13 cellular contexts compared by ENCODE assay signal in genomic region chr2:62478093-62478580, GRCh38. TPM values are rescaled to one million over a fixed set of nuclear protein-coding genes. Genes with fewer than 3 reads are reported as not detected.
DNase-seq lines count a peak whose midpoint lies in the region; ATAC-seq, FAIRE-seq and TF ChIP-seq lines count a peak whose summit lies in the region.
"Had no signal": no experiment of that assay in that cellular context is flagged by ENCODE, and none has a peak within 500 bp of the region (broad histone marks: within the 10 kb centered on the region; RNA-seq: fewer than 3 reads in every experiment).

No MANE protein-coding gene starts in this region.

- no peak overlapping the region for H3K4me3 Mint-ChIP-seq in astrocyte (ENCODE audit: unreplicated experiment)
- H3K4me3 Mint-ChIP-seq: activated CD4-positive, alpha-beta T cell treated with anti-CD3 and anti-CD28 coated beads for 36 hours; stimulated activated naive B cell treated with anti-CD40 and anti-IgM and Interleukin-4, amounts not matched to agents 10 μg/mL and 1 μg/mL and 100 μg/mL, for 72 hours had no signal

- no peaks in the 10 kb centered on the region for H3K79me2 ChIP-seq in astrocyte (ENCODE audit: insufficient read depth, low read length)

- H3K4me1 Mint-ChIP-seq in astrocyte (ENCODE audit: low read depth, unreplicated experiment): peaks cover 29% of the 10 kb centered on the region

- DNase-seq in Kasumi-1 (lab: John Stamatoyannopoulos, UW) (peak; percentile 84 to 93), astrocyte (ENCODE audit: low read depth) (no peak), left colon (peak in 1 of 2 donors; percentile 39), SHP77 (lab: John Stamatoyannopoulos, UW) (no peak)
- no peak for DNase-seq in stimulated activated CD4-positive, alpha-beta T cell treated with anti-CD3 and anti-CD28 coated beads, Interleukin-2, amount 100 ng/mL, for 24 hours
- DNase-seq: activated CD4-positive, alpha-beta T cell treated with anti-CD3 and anti-CD28 coated beads for 36 hours; NCI-H1048; stimulated activated naive B cell treated with anti-CD40 and anti-IgM and Interleukin-4, amounts not matched to agents 10 μg/mL and 1 μg/mL and 100 μg/mL, for 72 hours had no signal

- H3K27ac Mint-ChIP-seq in astrocyte (ENCODE audit: unreplicated experiment): peak overlapping the region; percentile 56
- H3K27ac Mint-ChIP-seq: activated CD4-positive, alpha-beta T cell treated with anti-CD3 and anti-CD28 coated beads for 36 hours; stimulated activated naive B cell treated with anti-CD40 and anti-IgM and Interleukin-4, amounts not matched to agents 10 μg/mL and 1 μg/mL and 100 μg/mL, for 72 hours had no signal

- H2AFZ ChIP-seq in astrocyte (ENCODE audit: low read depth, low read length): peak overlapping the region; percentile 62

- H3K27me3 ChIP-seq in astrocyte (ENCODE audit: insufficient read depth, low read length) (no peaks in the 10 kb centered on the region), stomach smooth muscle (ENCODE audit: control insufficient read depth in 1 of 2, insufficient read depth in 2 of 2, low read length in 2 of 2) (no peaks in the 10 kb centered on the region)

- no peaks in the 10 kb centered on the region for H3K36me3 ChIP-seq in astrocyte (ENCODE audit: insufficient read depth, low read length)
- no peaks in the 10 kb centered on the region for H3K36me3 ChIP-seq in stomach smooth muscle (ENCODE audit: control insufficient read depth in 2 of 2, insufficient read depth in 2 of 2, low read length in 2 of 2)
- H3K36me3 ChIP-seq: neutrophil had no signal

- H4K20me1 ChIP-seq in astrocyte (ENCODE audit: insufficient read depth, low read length): no peaks in the 10 kb centered on the region

- intact Hi-C loops in left colon (cut with DNase I, micrococcal nuclease): no loop called here

- H3K9me3 Mint-ChIP-seq in astrocyte (ENCODE audit: unreplicated experiment): no peaks in the 10 kb centered on the region
- H3K9me3 Mint-ChIP-seq: stimulated activated naive B cell treated with anti-CD40 and anti-IgM and Interleukin-4, amounts not matched to agents 10 μg/mL and 1 μg/mL and 100 μg/mL, for 72 hours had no signal

- no peak overlapping the region for H3K9ac ChIP-seq in astrocyte (ENCODE audit: low read length)
- no peak overlapping the region for H3K9ac ChIP-seq in stomach smooth muscle (ENCODE audit: low read length in 2 of 2)

- ATAC-seq in left colon (peak; percentile 99), HG03521 (IDR thresholded peaks at IDR 0.05; ENCODE audit: unreplicated experiment) (no peak), HG02763 (IDR thresholded peaks at IDR 0.05; ENCODE audit: unreplicated experiment) (no peak)
- ATAC-seq: activated CD4-positive, alpha-beta T cell treated with anti-CD3 and anti-CD28 coated beads for 36 hours; stimulated activated naive B cell treated with anti-CD40 and anti-IgM and Interleukin-4, amounts not matched to agents 10 μg/mL and 1 μg/mL and 100 μg/mL, for 72 hours had no signal

- H3K4me1 ChIP-seq in astrocyte (ENCODE audit: insufficient read depth, low read length) (peaks cover 21% of the 10 kb centered on the region), stomach smooth muscle (ENCODE audit: control insufficient read depth, insufficient read depth, low read length) (peaks cover 50% of the 10 kb centered on the region)

- H3K36me3 Mint-ChIP-seq in astrocyte (ENCODE audit: low read depth, unreplicated experiment): no peaks in the 10 kb centered on the region
- H3K36me3 Mint-ChIP-seq: stimulated activated naive B cell treated with anti-CD40 and anti-IgM and Interleukin-4, amounts not matched to agents 10 μg/mL and 1 μg/mL and 100 μg/mL, for 72 hours had no signal

- no peak for FAIRE-seq in astrocyte (lab: Jason Lieb, UNC)

- no peaks in the 10 kb centered on the region for H3K9me3 ChIP-seq in astrocyte (ENCODE audit: insufficient read depth, low read depth, low read length)
- H3K9me3 ChIP-seq in stomach smooth muscle (ENCODE audit: control insufficient read depth in 2 of 2, low read length in 2 of 2): no peaks in the 10 kb centered on the region
- H3K9me3 ChIP-seq: neutrophil had no signal

- no peaks in the 10 kb centered on the region for H3K27me3 Mint-ChIP-seq in astrocyte (ENCODE audit: low read depth, unreplicated experiment)

- H3K4me2 ChIP-seq in astrocyte (ENCODE audit: low read length): no peak overlapping the region

- TF ChIP-seq CTCF in astrocyte (IDR thresholded peaks at IDR 0.05; ENCODE audit: insufficient read depth, low read depth, low read length): no peak

- no peak overlapping the region for H3K4me3 ChIP-seq in astrocyte (ENCODE audit: insufficient read depth, low read depth, low read length)
- H3K4me3 ChIP-seq in stomach smooth muscle (ENCODE audit: low read length in 2 of 2): no peak overlapping the region
- H3K4me3 ChIP-seq: coronary artery had no signal

- H3K27ac ChIP-seq in astrocyte (ENCODE audit: low read depth, low read length) (no peak overlapping the region), stomach smooth muscle (ENCODE audit: low read length) (peak overlapping the region; percentile 38)
- H3K27ac ChIP-seq: neutrophil had no signal

RNA-seq across cellular contexts. Expression of gene TMEM17, which starts 27.9 kb away (rescaled TPM):
- total RNA-seq in astrocyte: 2.7 and 4.0 TPM in 2 replicates
- total RNA-seq in left colon: under 1 TPM; 0.46 to 0.84 TPM

Comparison
In these comparisons a context has a peak if more than half of its experiments do, and no peak if none do; other contexts are left out.
1. DNase-seq: peak in Kasumi-1 (2 of 2); none in astrocyte (single experiment), stimulated activated CD4-positive, alpha-beta T cell treated with anti-CD3 and anti-CD28 coated beads, Interleukin-2, amount 100 ng/mL, for 24 hours (0 of 2) and SHP77 (0 of 2).